Comparison of ENCODE assay signal across 11 cellular contexts in the genomic region with DNA sequence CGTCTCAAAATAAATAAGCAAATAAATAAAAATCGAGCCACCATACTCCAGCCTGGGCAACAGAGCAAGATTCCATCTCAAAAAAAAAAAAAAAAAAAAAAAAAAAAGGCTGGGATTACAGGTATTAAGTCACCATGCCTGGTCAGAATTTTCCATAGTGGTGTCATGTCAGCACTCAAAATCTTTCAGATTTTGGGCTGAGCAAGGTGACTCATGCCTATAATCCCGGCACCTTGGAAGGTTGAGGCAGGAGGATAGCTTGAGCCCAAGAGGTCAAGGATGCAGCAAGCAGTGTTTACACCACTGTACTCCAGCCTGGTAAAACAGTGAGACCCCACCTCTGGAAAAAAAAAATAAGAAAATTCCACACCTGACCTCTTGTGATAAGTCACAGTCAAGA.
"Had no signal": no experiment of that assay in that cellular context is flagged by ENCODE, and none has a peak within 500 bp of the region (broad histone marks: within the 10 kb centered on the region; RNA-seq: fewer than 3 reads in every experiment).

No MANE protein-coding gene starts in this region.

- H3K27ac ChIP-seq: GM23248 had no signal

- H3K36me3 ChIP-seq: HAP-1 had no signal

- H2AFZ ChIP-seq: GM23248, GM23338 had no signal

- FAIRE-seq: H1, H54 had no signal

- H3K9ac ChIP-seq: GM23248 had no signal

- H3K4me2 ChIP-seq: GM23338 had no signal

- H3K4me3 ChIP-seq: GM23248, GM23338, HAP-1 had no signal

- H3K9me3 ChIP-seq: HAP-1 had no signal

- ATAC-seq: GM23338, HCT116 had no signal

- DNase-seq: GM23248, GOT3, H7, H9, HCEC 1CT, HFFc6 had no signal
